1 cellular context compared by ENCODE assay signal in genomic region chr3:190522621-190523222, GRCh38.
TF ChIP-seq lines count a peak whose summit lies in the region.

No MANE protein-coding gene starts in this region.

TF ChIP-seq in IMR-90, 13 proteins besides CTCF, POLR2A, EP300 and RAD21 (continued from another document):
- TF ChIP-seq RCOR1 (IDR thresholded peaks at IDR 0.05; ENCODE audit: insufficient replicate concordance, low read length) (no peak), CEBPB (IDR thresholded peaks at IDR 0.05; ENCODE audit: low read depth, low read length) (no peak), SMC3 (IDR thresholded peaks at IDR 0.05; ENCODE audit: low read depth, low read length) (no peak), CHD1 (IDR thresholded peaks at IDR 0.05; ENCODE audit: low read depth, low read length) (no peak), RFX5 (IDR thresholded peaks at IDR 0.05; ENCODE audit: low read depth, low read length) (no peak)
